ENCODE assay signal across 14 cellular contexts in genomic region chr11:73087730-73088129, GRCh38. TPM values are rescaled to one million over a fixed set of nuclear protein-coding genes. Genes with fewer than 3 reads are reported as not detected.
DNase-seq lines count a peak whose midpoint lies in the region; ATAC-seq, FAIRE-seq and TF ChIP-seq lines count a peak whose summit lies in the region.
"Had no signal": no experiment of that assay in that cellular context is flagged by ENCODE, and none has a peak within 500 bp of the region (broad histone marks: within the 10 kb centered on the region; RNA-seq: fewer than 3 reads in every experiment).

No MANE protein-coding gene starts in this region.

- SMC1A ChIA-PET in GM12878 (lab: Charles Lee; ENCODE audit: uncharacterized antibody, unreplicated experiment): interaction anchor here (0.6 to 3.3 kb wide), 16 partner anchors 11 to 136 kb away, joined by 3 to 12 read pairs (median 4); no protein-coding TSS in a partner anchor

- peaks cover 15% of the 10 kb centered on the region for H3K36me3 Mint-ChIP-seq in activated T-cell treated with anti-CD3 and anti-CD28 coated beads, Interleukin-2, amount 50 U/mL, for 24 hours (ENCODE audit: low read depth)

- WGBS in GM12878 (ENCODE audit: insufficient coverage, insufficient replicate concordance, low lambda C conversion rate, missing lambda C conversion rate): 0% methylated on average over 1 of the region's 1 CpG
- 28 to 59% methylated on average over 1 of the region's 1 CpG for WGBS in lung, 2 donors

- BruUV-seq in GM12878 (replicated peaks; lab: Mats Ljungman, UMichigan): no TSS peak

- H3K4me1 ChIP-seq in GM12878 (ENCODE audit: control insufficient read depth, insufficient read depth, low read length): peaks cover 27% of the 10 kb centered on the region
- H3K4me1 ChIP-seq in lung (ENCODE audit: control insufficient read depth in 2 of 2, insufficient read depth in 2 of 2, low read length in 2 of 2): peaks cover 0 to 2% of the 10 kb centered on the region in 2 donors
- H3K4me1 ChIP-seq: testis had no signal

- no peak for TF ChIP-seq EP300 in GM12878 (IDR thresholded peaks at IDR 0.05; ENCODE audit: borderline replicate concordance in 1 of 2, control insufficient read depth in 1 of 2, low read depth in 2 of 2, low read length in 2 of 2)

- intact Hi-C loops in GM12878 (cut with micrococcal nuclease; ENCODE audit: unreplicated experiment): loop anchor here (5.0 kb wide), 1 partner anchor 50 kb away; no protein-coding TSS in a partner anchor

- peak; percentile 52 for ATAC-seq in HG03196 (IDR thresholded peaks at IDR 0.05; ENCODE audit: unreplicated experiment)
- peak; percentile 78 for ATAC-seq in GM12878
- ATAC-seq in lung (ENCODE audit: insufficient read depth, low FRiP score): peak; percentile 53
- ATAC-seq in GM21786 (IDR thresholded peaks at IDR 0.05; ENCODE audit: unreplicated experiment): no peak

- peak overlapping the region; percentile 5 for H3K4me2 ChIP-seq in GM12878 (ENCODE audit: control insufficient read depth, insufficient read depth)

- DNase-seq in COLO829 (ENCODE audit: low spot score) (peak; percentile 55), GM12878 (ENCODE audit: low read depth, low spot score) (peak; percentile 53), lung (ENCODE audit: low spot score) (peak; percentile 48), NCI-H2227 (lab: John Stamatoyannopoulos, UW; ENCODE audit: unreplicated experiment) (no peak)
- DNase-seq in activated T-cell treated with anti-CD3 and anti-CD28 coated beads, Interleukin-2, amount 50 U/mL, for 24 hours: no peak
- DNase-seq in stimulated activated CD8-positive, alpha-beta memory T cell treated with anti-CD3 and anti-CD28 coated beads, Interleukin-4, amount 100 ng/mL, for 48 hours: no peak
- DNase-seq: CD4-positive, alpha-beta T cell; cerebellar nuclear complex; NCI-H2081; nephron progenitor cell; testis had no signal

- no peaks in the 10 kb centered on the region for H3K27me3 Mint-ChIP-seq in activated T-cell treated with anti-CD3 and anti-CD28 coated beads, Interleukin-2, amount 50 U/mL, for 24 hours
- H3K27me3 Mint-ChIP-seq: CD4-positive, alpha-beta T cell had no signal

- H3K4me3 Mint-ChIP-seq in activated T-cell treated with anti-CD3 and anti-CD28 coated beads, Interleukin-2, amount 50 U/mL, for 24 hours: no peak overlapping the region
- H3K4me3 Mint-ChIP-seq: CD4-positive, alpha-beta T cell; nephron progenitor cell had no signal

- H3K9me3 ChIP-seq in GM12878 (replicated peaks; ENCODE audit: control insufficient read depth, insufficient read depth, low read length) (no peaks in the 10 kb centered on the region; the same call in 1 of the 3 replicates), lung (ENCODE audit: control insufficient read depth in 2 of 2, insufficient read depth in 1 of 2, low read length in 1 of 2) (no peaks in the 10 kb centered on the region)
- H3K9me3 ChIP-seq: HAP-1, testis had no signal

- H3K27ac ChIP-seq in GM12878 (ENCODE audit: control insufficient read depth, insufficient read depth) (peak overlapping the region; percentile 52), lung (ENCODE audit: low read depth in 1 of 2, low read length in 1 of 2) (peak overlapping the region; percentile 40 to 47)
- H3K27ac ChIP-seq: testis had no signal

- no peak for TF ChIP-seq RAD21 in GM12878 (IDR thresholded peaks at IDR 0.05; ENCODE audit: insufficient read depth, low read depth, low read length)

- no peak for FAIRE-seq in GM12878 (lab: Jason Lieb, UNC)

- H3K4me1 Mint-ChIP-seq in activated T-cell treated with anti-CD3 and anti-CD28 coated beads, Interleukin-2, amount 50 U/mL, for 24 hours (ENCODE audit: low read depth): peaks cover 26% of the 10 kb centered on the region

- CTCF ChIA-PET in GM12878 (lab: Yijun Ruan, JAX): interaction anchor here (0.5 to 1.6 kb wide), 6 partner anchors 9 to 199 kb away, joined by 3 to 6 read pairs (median 3); no protein-coding TSS in a partner anchor

- RAD21 ChIA-PET in GM12878 (lab: Charles Lee; ENCODE audit: unreplicated experiment): interaction anchor here (1.0 to 2.0 kb wide), 4 partner anchors 15 to 158 kb away, joined by 3 to 7 read pairs (median 4); no protein-coding TSS in a partner anchor

- TF ChIP-seq CTCF in GM12878 (IDR thresholded peaks at IDR 0.05 in 2 of 3, conservative IDR thresholded peaks at IDR 0.05 in 1 of 3; ENCODE audit: control insufficient read depth in 2 of 3, extremely low read depth in 1 of 3, insufficient read depth in 1 of 3, low read depth in 3 of 3, low read length in 3 of 3) (no peak), lung (IDR thresholded peaks at IDR 0.05; ENCODE audit: control extremely low read depth, extremely low read depth) (no peak)

- H4K20me1 ChIP-seq in GM12878 (ENCODE audit: control insufficient read depth, insufficient read depth): no peaks in the 10 kb centered on the region

- H3K36me3 ChIP-seq in GM12878 (ENCODE audit: control insufficient read depth in 2 of 2, insufficient read depth in 2 of 2, low read length in 1 of 2) (peaks cover 2 to 13% of the 10 kb centered on the region in 2 experiments), lung (ENCODE audit: control insufficient read depth in 2 of 2, insufficient read depth in 2 of 2, low read length in 2 of 2) (peaks cover 0 to 2% of the 10 kb centered on the region in 2 donors)
- H3K36me3 ChIP-seq: HAP-1 had no signal

- H3K9ac ChIP-seq in GM12878 (ENCODE audit: control insufficient read depth, insufficient read depth, low read length): no peak overlapping the region

- POLR2A ChIA-PET in GM12878 (lab: Charles Lee): interaction anchor here (0.6 to 1.4 kb wide), 3 partner anchors 11 to 613 kb away, joined by 6 read pairs; no protein-coding TSS in a partner anchor

- H3K4me3 ChIP-seq in GM12878: no peak overlapping the region
- H3K4me3 ChIP-seq in lung: no peak overlapping the region
- H3K4me3 ChIP-seq: HAP-1, testis had no signal

- in situ Hi-C loops in GM12878 (cut with MboI): no loop called here

- H3K27me3 ChIP-seq in GM12878 (replicated peaks in 1 of 2; ENCODE audit: control insufficient read depth in 2 of 2, insufficient read depth in 2 of 2, low read length in 1 of 2) (no peaks in the 10 kb centered on the region), lung (ENCODE audit: control insufficient read depth, insufficient read depth) (no peaks in the 10 kb centered on the region)
- H3K27me3 ChIP-seq: testis had no signal

- TF ChIP-seq POLR2A in GM12878 (IDR thresholded peaks at IDR 0.05; ENCODE audit: low read depth, low read length): no peak

- H3K9me3 Mint-ChIP-seq in activated T-cell treated with anti-CD3 and anti-CD28 coated beads, Interleukin-2, amount 50 U/mL, for 24 hours: no peaks in the 10 kb centered on the region
- H3K9me3 Mint-ChIP-seq: CD4-positive, alpha-beta T cell had no signal

- H3K27ac Mint-ChIP-seq in activated T-cell treated with anti-CD3 and anti-CD28 coated beads, Interleukin-2, amount 50 U/mL, for 24 hours: no peak overlapping the region
- H3K27ac Mint-ChIP-seq: CD4-positive, alpha-beta T cell; nephron progenitor cell had no signal

- peaks cover 71% of the 10 kb centered on the region for H3K79me2 ChIP-seq in GM12878 (ENCODE audit: control insufficient read depth, insufficient read depth, low read length)

- no peak overlapping the region for H2AFZ ChIP-seq in GM12878 (ENCODE audit: control insufficient read depth, low read depth, low read length)

TF ChIP-seq in GM12878, 131 proteins besides CTCF, POLR2A, EP300 and RAD21 (continues in another document):
- TF ChIP-seq E4F1 (IDR thresholded peaks at IDR 0.05; ENCODE audit: borderline replicate concordance, partially characterized antibody) (no peak), ZNF217 (IDR thresholded peaks at IDR 0.05) (no peak), IKZF1 (conservative IDR thresholded peaks at IDR 0.05) (peak; percentile 39; the same call in 1 of the 2 replicates)

RNA-seq across cellular contexts. Expression of gene FCHSD2, which starts 54.4 kb away (rescaled TPM):
- 80.2 and 85.2 TPM in 2 replicates for total RNA-seq in GM12878 (2013; cell fraction: nucleolus; rRNA removed)
- total RNA-seq in GM12878 (2014; rRNA removed) (19.5 and 21.1 TPM in 2 replicates), GM12878 (2014; rRNA removed; fragmentation: Illumina TruSeq; extraction: Trizol) (39.2 and 42.5 TPM in 2 replicates), GM12878 (2021) (82.8 and 89.8 TPM in 2 replicates), lung (10 to 100 TPM; 41.0 to 41.6 TPM)
- 26.8 TPM for polyA plus RNA-seq in GM12878 (2011; ENCODE audit: low read depth)
- polyA plus RNA-seq in GM12878 (2011; rRNA removed) (52.7 and 68.3 TPM in 2 replicates), GM12878 (2014; fragmentation: Illumina TruSeq; extraction: Trizol) (62.4 and 70.9 TPM in 2 replicates), GM12878 (2014; fragmentation: Nextera tagmentation; extraction: Ambion mirVana) (10 to 100 TPM; 13.2 to 15.4 TPM), GM12878 (2014; rRNA removed) (43.0 and 44.6 TPM in 2 replicates), GM12878 (2016; fragmentation: Nextera tagmentation; extraction: Ambion mirVana) (10 to 100 TPM; 58.7 to 68.4 TPM), lung (10 to 100 TPM; 14.7 to 24.2 TPM)
- 34.0 and 36.1 TPM in 2 replicates for polyA plus RNA-seq in GM12878 (2011; cell fraction: cytosol; rRNA removed)
- polyA plus RNA-seq in GM12878 (2011; cell fraction: nucleus; rRNA removed): 55.8 and 56.5 TPM in 2 replicates
- 27.1 and 40.7 TPM in 2 replicates for polyA plus RNA-seq in GM12878 (2012)
- polyA minus RNA-seq in GM12878 (2011; rRNA and poly(A)+ RNA removed): 46.8 and 48.8 TPM in 2 replicates
- polyA minus RNA-seq in GM12878 (2011; cell fraction: cytosol; rRNA and poly(A)+ RNA removed): 30.5 and 31.3 TPM in 2 replicates
- 36.1 and 52.3 TPM in 2 replicates for polyA minus RNA-seq in GM12878 (2011; cell fraction: nucleus; rRNA and poly(A)+ RNA removed)

Comparison
In these comparisons a context has a peak if more than half of its experiments do, and no peak if none do; other contexts are left out.
1. DNase-seq: peak in COLO829 (single experiment), GM12878 (single experiment) and lung (single experiment); none in NCI-H2227 (single experiment), activated T-cell treated with anti-CD3 and anti-CD28 coated beads, Interleukin-2, amount 50 U/mL, for 24 hours (single experiment) and stimulated activated CD8-positive, alpha-beta memory T cell treated with anti-CD3 and anti-CD28 coated beads, Interleukin-4, amount 100 ng/mL, for 48 hours (single experiment).